8 cellular contexts compared by ENCODE assay signal in the genomic region with DNA sequence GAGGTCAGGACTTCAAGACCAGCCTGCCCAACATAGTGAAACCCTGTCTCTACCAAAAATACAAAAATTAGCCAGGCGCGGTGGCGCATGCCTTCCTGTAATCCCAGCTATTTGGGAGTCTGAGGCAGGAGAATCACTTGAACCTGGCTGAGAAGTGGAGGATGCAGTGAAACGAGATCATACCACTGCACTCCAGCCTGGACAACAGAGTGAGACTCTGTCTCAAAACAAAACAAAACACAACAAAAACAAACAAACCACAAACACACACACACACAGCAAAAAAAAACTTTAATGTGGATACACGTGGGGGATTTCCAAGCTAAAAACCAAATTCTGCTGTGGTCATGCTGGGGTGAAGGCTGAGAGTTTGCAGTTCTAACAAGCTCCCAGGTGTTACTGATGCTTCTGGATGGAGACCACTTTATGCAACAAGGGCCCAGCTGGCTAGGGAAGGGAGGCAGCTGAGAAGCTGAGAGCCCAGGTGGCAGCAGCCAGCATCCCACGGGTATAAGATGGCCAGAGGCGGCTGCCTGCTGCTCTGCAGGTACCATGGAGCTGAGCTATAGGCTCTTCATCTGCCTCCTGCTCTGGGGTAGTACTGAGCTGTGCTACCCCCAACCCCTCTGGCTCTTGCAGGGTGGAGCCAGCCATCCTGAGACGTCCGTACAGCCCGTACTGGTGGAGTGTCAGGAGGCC. TPM values are rescaled to one million over a fixed set of nuclear protein-coding genes. Genes with fewer than 3 reads are reported as not detected.
DNase-seq lines count a peak whose midpoint lies in the region; ATAC-seq and TF ChIP-seq lines count a peak whose summit lies in the region.

A gene (plus strand): TSS at position 538 of the 699 bp plus-strand sequence. CDS start 15 bp downstream, at position 553.

- no peak for TF ChIP-seq CTCF in HFFc6 (IDR thresholded peaks at IDR 0.05)
- no peak for TF ChIP-seq CTCF in Panc1 (IDR thresholded peaks at IDR 0.05)
- no peak for TF ChIP-seq CTCF in psoas muscle (IDR thresholded peaks at IDR 0.05)

- H3K36me3 Mint-ChIP-seq in HFFc6 (ENCODE audit: low read depth), result peaks cover 5% of the 10 kb centered on the region; the same call in 1 of the 2 replicates

- no peak within 1 kb of the TSS for H3K4me3 ChIP-seq in Panc1 (ENCODE audit: low read depth in 2 of 2, low read length in 2 of 2)
- no peak within 1 kb of the TSS for H3K4me3 ChIP-seq in mesenchymal stem cell (ENCODE audit: insufficient read depth in 1 of 2, low read depth in 1 of 2, low read length in 2 of 2)
- no peak within 1 kb of the TSS for H3K4me3 ChIP-seq in psoas muscle

- WGBS in mesenchymal stem cell, result 87% methylated on average over 8 of the region's 10 CpGs
- WGBS in psoas muscle, 3 donors, result 83 to 90% (median 85%) methylated on average over 10 of the region's 10 CpGs

- no peak within 1 kb of the TSS for H3K4ac ChIP-seq in mesenchymal stem cell (ENCODE audit: low read depth in 1 of 2, low read length in 2 of 2)

- no peak within 1 kb of the TSS for H3K4me2 ChIP-seq in mesenchymal stem cell (ENCODE audit: low read length, poor library complexity, severe bottlenecking)

- H3K4me3 Mint-ChIP-seq in HFFc6, result no peak within 1 kb of the TSS; the same call in 1 of the 2 replicates

- H3K27ac ChIP-seq in Panc1 (ENCODE audit: low read length) (no peak within 1 kb of the TSS), mesenchymal stem cell (ENCODE audit: low read length, poor library complexity, severe bottlenecking) (peak within 1 kb of the TSS; percentile 92), psoas muscle (no peak within 1 kb of the TSS)

- H3K14ac ChIP-seq in mesenchymal stem cell (ENCODE audit: low read length in 2 of 2), result peak within 1 kb of the TSS in 1 of 2 experiments; percentile 23

- no peaks in the 10 kb centered on the region for H3K27me3 ChIP-seq in Panc1 (ENCODE audit: control insufficient read depth, insufficient read depth, low read length)
- no peaks in the 10 kb centered on the region for H3K27me3 ChIP-seq in mesenchymal stem cell (ENCODE audit: control insufficient read depth in 1 of 2, insufficient read depth in 1 of 2, low read length in 2 of 2)
- no peaks in the 10 kb centered on the region for H3K27me3 ChIP-seq in psoas muscle (ENCODE audit: insufficient read depth in 3 of 3, low read length in 2 of 3)

- peak within 1 kb of the TSS; percentile 53 for H3K9ac ChIP-seq in mesenchymal stem cell (ENCODE audit: low read length)

- no peak within 1 kb of the TSS for H3K18ac ChIP-seq in mesenchymal stem cell (ENCODE audit: low read depth in 1 of 2, low read length in 2 of 2)

- DNase-seq in HFFc6, result no peak
- no peak for DNase-seq in Panc1 (ENCODE audit: low read depth, low spot score)
- DNase-seq in mesenchymal stem cell, result no peak
- no peak for DNase-seq in UCSD-AML1 (lab: John Stamatoyannopoulos, UW; ENCODE audit: unreplicated experiment)
- no peak for DNase-seq in psoas muscle

- BruUV-seq in Panc1 (replicated peaks; lab: Mats Ljungman, UMichigan), result no TSS peak

- no peak within 1 kb of the TSS for H4K91ac ChIP-seq in mesenchymal stem cell (ENCODE audit: low read length)

- H3K4me1 ChIP-seq in Panc1 (ENCODE audit: control insufficient read depth, insufficient read depth, low read length) (peaks cover 4% of the 10 kb centered on the region; the same call in 1 of the 2 replicates), mesenchymal stem cell (ENCODE audit: control insufficient read depth, insufficient read depth, low read depth, low read length) (peaks cover 15% of the 10 kb centered on the region), psoas muscle (no peaks in the 10 kb centered on the region)

- H3K9me3 Mint-ChIP-seq in HFFc6, result peaks cover 5% of the 10 kb centered on the region; the same call in 1 of the 2 replicates

- no peak within 1 kb of the TSS for H2AFZ ChIP-seq in mesenchymal stem cell (ENCODE audit: low read depth, low read length)

- no peaks in the 10 kb centered on the region for H3K79me1 ChIP-seq in mesenchymal stem cell (replicated peaks; ENCODE audit: low read length, poor library complexity, severe bottlenecking)

- POLR2A ChIA-PET in Panc1 (lab: Charles Lee), result interaction anchor here (0.9 kb wide), 1 partner anchor 18 kb away, joined by 3 read pairs; no protein-coding TSS in a partner anchor

- H3K36me3 ChIP-seq in Panc1 (ENCODE audit: control insufficient read depth, insufficient read depth, low read length) (no peaks in the 10 kb centered on the region), mesenchymal stem cell (ENCODE audit: control insufficient read depth in 1 of 2, insufficient read depth in 2 of 2, low read depth in 1 of 2, low read length in 2 of 2) (no peaks in the 10 kb centered on the region), psoas muscle (ENCODE audit: insufficient read depth in 1 of 2, low read depth in 1 of 2) (no peaks in the 10 kb centered on the region)

- peak within 1 kb of the TSS; percentile 77 for H2AK5ac ChIP-seq in mesenchymal stem cell (ENCODE audit: low read length, severe bottlenecking)

- H3K9me3 ChIP-seq in Panc1 (ENCODE audit: control insufficient read depth, insufficient read depth, low read depth, low read length), result no peaks in the 10 kb centered on the region
- H3K9me3 ChIP-seq in mesenchymal stem cell (ENCODE audit: control insufficient read depth, low read length), result no peaks in the 10 kb centered on the region
- H3K9me3 ChIP-seq in psoas muscle, result peaks cover 6% of the 10 kb centered on the region

- CTCF ChIA-PET in Panc1 (lab: Charles Lee), result no interaction called here

- peaks cover 2% of the 10 kb centered on the region for H3K27me3 Mint-ChIP-seq in HFFc6 (ENCODE audit: insufficient read depth)

- H3K4me1 Mint-ChIP-seq in HFFc6 (ENCODE audit: low read depth), result peaks cover 43% of the 10 kb centered on the region

- H3K23ac ChIP-seq in mesenchymal stem cell (ENCODE audit: low read length in 2 of 2), result no peak within 1 kb of the TSS

- H2BK12ac ChIP-seq in mesenchymal stem cell (ENCODE audit: low read length in 2 of 2), result no peak within 1 kb of the TSS

- H2BK5ac ChIP-seq in mesenchymal stem cell (ENCODE audit: low read depth, low read length, poor library complexity, severe bottlenecking), result peak within 1 kb of the TSS; percentile 79

- ATAC-seq in GM18502 (IDR thresholded peaks at IDR 0.05; ENCODE audit: poor library complexity, unreplicated experiment) (peak; percentile 71), Panc1 (no peak), HG02840 (IDR thresholded peaks at IDR 0.05; ENCODE audit: low FRiP score, unreplicated experiment) (no peak), HG03095 (IDR thresholded peaks at IDR 0.05; ENCODE audit: unreplicated experiment) (no peak), psoas muscle (no peak)

- peak within 1 kb of the TSS; percentile 48 for H3K27ac Mint-ChIP-seq in HFFc6

- H2BK120ac ChIP-seq in mesenchymal stem cell (ENCODE audit: low read depth, low read length), result no peak within 1 kb of the TSS

- H2BK15ac ChIP-seq in mesenchymal stem cell (ENCODE audit: low read depth, poor library complexity, severe bottlenecking), result no peak within 1 kb of the TSS

- in situ Hi-C loops in Panc1 (cut with HindIII; ENCODE audit: low pct_unique_long_range_greater_than_20kb, low sequenced_read_pairs), result no loop called here

- intact Hi-C loops in Panc1 (cut with micrococcal nuclease; ENCODE audit: unreplicated experiment) (no loop called here), psoas muscle (cut with DNase I) (no loop called here)

- H4K8ac ChIP-seq in mesenchymal stem cell (ENCODE audit: low read length), result no peak within 1 kb of the TSS

RNA-seq across cellular contexts. Expression of the gene that starts here (rescaled TPM):
- 10 to 100 TPM; 17.5 to 30.4 (median 25.6) TPM for total RNA-seq in HFFc6 (2021; fragmentation: NEBNext Ultra II Directional; extraction: Animal tissue kit (Norgen Biotek cat#: 25700))
- total RNA-seq in Panc1 (2021; ENCODE audit: unreplicated experiment) (23.3 TPM), psoas muscle (10 to 100 TPM in 1 of 4 donors, 1 to 10 TPM in 1, under 1 TPM in 1, not detected in 1; 0.96 to 12.3 (median 4.0) TPM)
- polyA plus RNA-seq in Panc1 (2012; ENCODE audit: insufficient read length), result 50.3 TPM
- 1.9 TPM for polyA plus RNA-seq in mesenchymal stem cell (2013, experiment 1 of 2)
- polyA plus RNA-seq in mesenchymal stem cell (2013, experiment 2 of 2), result 4.6 TPM
- under 1 TPM; 0.23 to 0.52 (median 0.32) TPM for polyA plus RNA-seq in psoas muscle
